ENCODE assay signal across 1 cellular context in genomic region chr1:25031601-25031965, GRCh38.
TF ChIP-seq lines count a peak whose summit lies in the region.

No MANE protein-coding gene starts in this region.

TF ChIP-seq in SK-N-SH treated with all-trans-retinoic acid at 6 μM for 48 hours, 23 proteins besides CTCF, POLR2A, EP300 and RAD21 (continued from another document):
- no peak for TF ChIP-seq TSHZ2 (CRISPR knock-in tag; IDR thresholded peaks at IDR 0.05)
- TF ChIP-seq PPARA (CRISPR knock-in tag; IDR thresholded peaks at IDR 0.05; ENCODE audit: borderline replicate concordance), result no peak
